In genomic region chrX:18871970-18872369, GRCh38 we compare ENCODE assay signal across 34 cellular contexts.
"Had no signal": no experiment of that assay in that cellular context is flagged by ENCODE, and none has a peak within 500 bp of the region (broad histone marks: within the 10 kb centered on the region; RNA-seq: fewer than 3 reads in every experiment).

No MANE protein-coding gene starts in this region.

- H3K4me1 ChIP-seq: colonic mucosa, thyroid gland, upper lobe of right lung had no signal

- H3K27me3 ChIP-seq: colonic mucosa, gastrocnemius medialis, thyroid gland, upper lobe of right lung had no signal

- H3K36me3 Mint-ChIP-seq: activated naive CD4-positive, alpha-beta T cell treated with anti-CD3 and anti-CD28 coated beads, Interleukin-2, amount 10 ng/mL, durations not matched to agents 7 days and 5 days; activated naive CD8-positive, alpha-beta T cell treated with anti-CD3 and anti-CD28 coated beads, Interleukin-2, amount 10 ng/mL, durations not matched to agents 7 days and 5 days; natural killer cell treated with Interleukin-12 subunit alpha and Interleukin-12 subunit beta and Interleukin-15 and Interleukin-18, amount 100 ng/mL, for 72 hours; stimulated activated memory B cell treated with anti-CD40 and anti-IgM and Interleukin-4, amounts not matched to agents 10 μg/mL and 1 μg/mL and 100 μg/mL, for 72 hours; WTC11 had no signal

- ATAC-seq: mucosa of descending colon; natural killer cell treated with Interleukin-12 subunit alpha and Interleukin-12 subunit beta and Interleukin-15 and Interleukin-18, amount 100 ng/mL, for 72 hours; stimulated activated memory B cell treated with anti-CD40 and anti-IgM and Interleukin-4, amounts not matched to agents 10 μg/mL and 1 μg/mL and 100 μg/mL, for 72 hours; stimulated activated naive CD8-positive, alpha-beta T cell treated with anti-CD3 and anti-CD28 coated beads, Interleukin-15, amount 100 ng/mL, for 72 hours; upper lobe of right lung; WTC11 had no signal

- H3K27ac ChIP-seq: colonic mucosa, upper lobe of right lung had no signal

- H3K9me3 ChIP-seq: colonic mucosa, gastrocnemius medialis, mucosa of descending colon, thyroid gland, upper lobe of right lung had no signal

- H3K4me1 Mint-ChIP-seq: activated CD4-positive, alpha-beta memory T cell treated with anti-CD3 and anti-CD28 coated beads, Interleukin-2, amount 10 ng/mL, durations not matched to agents 7 days and 5 days; activated CD4-positive, alpha-beta T cell treated with anti-CD3 and anti-CD28 coated beads, Interleukin-2, amount 10 ng/mL, durations not matched to agents 7 days and 5 days; activated naive CD4-positive, alpha-beta T cell treated with anti-CD3 and anti-CD28 coated beads, Interleukin-2, amount 10 ng/mL, durations not matched to agents 7 days and 5 days; activated naive CD8-positive, alpha-beta T cell treated with anti-CD3 and anti-CD28 coated beads, Interleukin-2, amount 10 ng/mL, durations not matched to agents 7 days and 5 days; stimulated activated memory B cell treated with anti-CD40 and anti-IgM and Interleukin-4, amounts not matched to agents 10 μg/mL and 1 μg/mL and 100 μg/mL, for 72 hours had no signal

- H3K27ac Mint-ChIP-seq: activated CD4-positive, alpha-beta memory T cell treated with anti-CD3 and anti-CD28 coated beads, Interleukin-2, amount 10 ng/mL, durations not matched to agents 7 days and 5 days; activated CD4-positive, alpha-beta T cell treated with anti-CD3 and anti-CD28 coated beads, Interleukin-2, amount 10 ng/mL, durations not matched to agents 7 days and 5 days; activated naive CD4-positive, alpha-beta T cell treated with anti-CD3 and anti-CD28 coated beads, Interleukin-2, amount 10 ng/mL, durations not matched to agents 7 days and 5 days; activated naive CD8-positive, alpha-beta T cell treated with anti-CD3 and anti-CD28 coated beads, Interleukin-2, amount 10 ng/mL, durations not matched to agents 7 days and 5 days; activated T-cell treated with anti-CD3 and anti-CD28 coated beads, Interleukin-2, amount 50 U/mL, for 24 hours; natural killer cell treated with Interleukin-12 subunit alpha and Interleukin-12 subunit beta and Interleukin-15 and Interleukin-18, amount 100 ng/mL, for 72 hours; stimulated activated memory B cell treated with anti-CD40 and anti-IgM and Interleukin-4, amounts not matched to agents 10 μg/mL and 1 μg/mL and 100 μg/mL, for 72 hours; stimulated activated naive CD8-positive, alpha-beta T cell treated with anti-CD3 and anti-CD28 coated beads, Interleukin-15, amount 100 ng/mL, for 72 hours; T-helper 1 cell treated with Interleukin-12 subunit alpha and Interleukin-12 subunit beta and Interleukin-4 antibody, amounts not matched to agents 30 μg/mL and 1 μg/mL, for 36 hours; WTC11 had no signal

- H3K4me3 ChIP-seq: colonic mucosa, dorsolateral prefrontal cortex, gastrocnemius medialis, lung, mucosa of descending colon, thyroid gland, upper lobe of right lung had no signal

- H3K9me3 Mint-ChIP-seq: activated CD4-positive, alpha-beta memory T cell treated with anti-CD3 and anti-CD28 coated beads, Interleukin-2, amount 10 ng/mL, durations not matched to agents 7 days and 5 days; activated CD4-positive, alpha-beta T cell treated with anti-CD3 and anti-CD28 coated beads, Interleukin-2, amount 10 ng/mL, durations not matched to agents 7 days and 5 days; activated naive CD4-positive, alpha-beta T cell treated with anti-CD3 and anti-CD28 coated beads, Interleukin-2, amount 10 ng/mL, durations not matched to agents 7 days and 5 days; activated naive CD8-positive, alpha-beta T cell treated with anti-CD3 and anti-CD28 coated beads, Interleukin-2, amount 10 ng/mL, durations not matched to agents 7 days and 5 days; activated T-cell treated with anti-CD3 and anti-CD28 coated beads, Interleukin-2, amount 50 U/mL, for 24 hours; natural killer cell treated with Interleukin-12 subunit alpha and Interleukin-12 subunit beta and Interleukin-15 and Interleukin-18, amount 100 ng/mL, for 72 hours; stimulated activated memory B cell treated with anti-CD40 and anti-IgM and Interleukin-4, amounts not matched to agents 10 μg/mL and 1 μg/mL and 100 μg/mL, for 72 hours; stimulated activated naive CD8-positive, alpha-beta T cell treated with anti-CD3 and anti-CD28 coated beads, Interleukin-15, amount 100 ng/mL, for 72 hours; T-helper 1 cell treated with Interleukin-12 subunit alpha and Interleukin-12 subunit beta and Interleukin-4 antibody, amounts not matched to agents 30 μg/mL and 1 μg/mL, for 36 hours; WTC11 had no signal

- H3K36me3 ChIP-seq: colonic mucosa, gastrocnemius medialis, thyroid gland, upper lobe of right lung had no signal

- H3K27me3 Mint-ChIP-seq: activated CD4-positive, alpha-beta T cell treated with anti-CD3 and anti-CD28 coated beads, Interleukin-2, amount 10 ng/mL, durations not matched to agents 7 days and 5 days; activated naive CD8-positive, alpha-beta T cell treated with anti-CD3 and anti-CD28 coated beads, Interleukin-2, amount 10 ng/mL, durations not matched to agents 7 days and 5 days; stimulated activated memory B cell treated with anti-CD40 and anti-IgM and Interleukin-4, amounts not matched to agents 10 μg/mL and 1 μg/mL and 100 μg/mL, for 72 hours; stimulated activated naive CD8-positive, alpha-beta T cell treated with anti-CD3 and anti-CD28 coated beads, Interleukin-15, amount 100 ng/mL, for 72 hours had no signal

- H3K4me3 Mint-ChIP-seq: activated CD4-positive, alpha-beta memory T cell treated with anti-CD3 and anti-CD28 coated beads, Interleukin-2, amount 10 ng/mL, durations not matched to agents 7 days and 5 days; activated CD4-positive, alpha-beta T cell treated with anti-CD3 and anti-CD28 coated beads, Interleukin-2, amount 10 ng/mL, durations not matched to agents 7 days and 5 days; activated naive CD4-positive, alpha-beta T cell treated with anti-CD3 and anti-CD28 coated beads, Interleukin-2, amount 10 ng/mL, durations not matched to agents 7 days and 5 days; activated naive CD8-positive, alpha-beta T cell treated with anti-CD3 and anti-CD28 coated beads, Interleukin-2, amount 10 ng/mL, durations not matched to agents 7 days and 5 days; activated T-cell treated with anti-CD3 and anti-CD28 coated beads, Interleukin-2, amount 50 U/mL, for 24 hours; natural killer cell treated with Interleukin-12 subunit alpha and Interleukin-12 subunit beta and Interleukin-15 and Interleukin-18, amount 100 ng/mL, for 72 hours; stimulated activated memory B cell treated with anti-CD40 and anti-IgM and Interleukin-4, amounts not matched to agents 10 μg/mL and 1 μg/mL and 100 μg/mL, for 72 hours; stimulated activated naive CD8-positive, alpha-beta T cell treated with anti-CD3 and anti-CD28 coated beads, Interleukin-15, amount 100 ng/mL, for 72 hours; T-helper 1 cell treated with Interleukin-12 subunit alpha and Interleukin-12 subunit beta and Interleukin-4 antibody, amounts not matched to agents 30 μg/mL and 1 μg/mL, for 36 hours; WTC11 had no signal

- DNase-seq: activated CD4-positive, alpha-beta memory T cell treated with anti-CD3 and anti-CD28 coated beads, Interleukin-2, amount 10 ng/mL, durations not matched to agents 7 days and 5 days; activated CD4-positive, alpha-beta T cell treated with anti-CD3 and anti-CD28 coated beads for 1 hour; activated CD4-positive, alpha-beta T cell treated with anti-CD3 and anti-CD28 coated beads, Interleukin-2, amount 10 ng/mL, durations not matched to agents 7 days and 5 days; activated CD8-positive, alpha-beta memory T cell treated with anti-CD3 and anti-CD28 coated beads, Interleukin-2, amount 50 U/mL, for 48 hours; activated gamma-delta T cell; activated naive CD4-positive, alpha-beta T cell treated with anti-CD3 and anti-CD28 coated beads, Interleukin-2, amount 10 ng/mL, durations not matched to agents 7 days and 5 days; activated naive CD8-positive, alpha-beta T cell treated with anti-CD3 and anti-CD28 coated beads, Interleukin-2, amount 10 ng/mL, durations not matched to agents 7 days and 5 days; activated T-cell treated with anti-CD3 and anti-CD28 coated beads, Interleukin-2, amount 50 U/mL, for 24 hours; amniotic stem cell; colonic mucosa; dorsolateral prefrontal cortex; effector memory CD4-positive, alpha-beta T cell; erythroblast; gastrocnemius medialis; glutamatergic neuron; hippocampal formation; kidney; mesendoderm; mucosa of descending colon; posterior cingulate gyrus; small intestine; stimulated activated CD4-positive, alpha-beta T cell treated with anti-CD3 and anti-CD28 coated beads, Interleukin-4, amount 100 ng/mL, for 4 hours; stimulated activated CD8-positive, alpha-beta memory T cell treated with anti-CD3 and anti-CD28 coated beads, Interleukin-4, amount 100 ng/mL, for 48 hours; stimulated activated naive CD8-positive, alpha-beta T cell treated with anti-CD3 and anti-CD28 coated beads, Interleukin-15, amount 100 ng/mL, for 72 hours; substantia nigra; SW 1271; T-helper 9 cell; upper lobe of right lung had no signal
